ENCODE assay signal across 9 cellular contexts in the genomic region with DNA sequence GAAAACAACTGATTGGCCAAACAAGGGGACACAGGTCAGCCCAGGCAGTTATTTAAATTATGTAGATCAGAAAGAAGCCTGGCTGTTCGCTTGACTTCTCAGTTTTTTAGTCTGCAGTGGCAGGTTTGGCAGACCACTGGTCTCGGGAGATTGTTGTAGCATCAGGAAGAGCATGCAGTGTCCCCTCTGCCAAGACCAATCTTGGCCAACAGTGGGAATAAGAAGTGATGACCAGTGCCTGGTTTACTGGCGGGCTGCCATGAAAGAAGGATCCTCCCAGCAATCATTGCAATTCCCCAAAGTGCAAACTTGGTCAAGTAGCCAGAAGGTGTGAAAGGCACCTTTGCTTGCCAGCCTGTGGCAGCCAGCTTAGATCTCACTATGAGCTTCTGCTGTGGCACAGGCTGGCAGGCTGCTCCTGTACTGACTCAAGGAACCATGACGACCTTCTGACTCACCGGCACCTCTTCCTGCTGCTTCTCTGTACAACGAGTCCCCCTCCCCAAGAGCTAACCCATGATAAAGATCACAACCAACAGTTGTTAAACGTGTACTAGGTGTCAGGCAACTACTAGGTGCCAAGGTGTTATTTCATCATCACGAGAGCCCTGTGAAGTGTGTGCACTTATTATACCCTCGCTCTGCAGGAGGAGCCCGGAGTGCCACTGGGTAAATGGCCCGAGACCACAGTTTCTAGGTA.
A peak's percentile ranks its signal among the peaks of the same experiment; 100 is the strongest.
DNase-seq lines count a peak whose midpoint lies in the region; ATAC-seq and TF ChIP-seq lines count a peak whose summit lies in the region.
"Had no signal": no experiment of that assay in that cellular context is flagged by ENCODE, and none has a peak within 500 bp of the region (broad histone marks: within the 10 kb centered on the region; RNA-seq: fewer than 3 reads in every experiment).

No MANE protein-coding gene starts in this region.

- H3K27ac ChIP-seq in CD4-positive, alpha-beta T cell (ENCODE audit: low read depth, low read length), result no peak overlapping the region
- H3K27ac ChIP-seq in sigmoid colon, result no peak overlapping the region

- peak; percentile 89 for ATAC-seq in CD4-positive, alpha-beta T cell (ENCODE audit: poor library complexity)
- ATAC-seq in memory B cell (ENCODE audit: low read depth), result peak; percentile 15

- H3K4me1 Mint-ChIP-seq in CD4-positive, alpha-beta T cell (ENCODE audit: low read depth), result peaks cover 7% of the 10 kb centered on the region
- peaks cover 43% of the 10 kb centered on the region for H3K4me1 Mint-ChIP-seq in activated T-helper 1 cell treated with anti-CD3 and anti-CD28 coated beads, Interleukin-12 subunit alpha, Interleukin-12 subunit beta, Interleukin-2, Interleukin-4 antibody, amounts not matched to agents 30 ng/mL and 10 ng/mL and 1 ng/mL, durations not matched to agents 14 hours and 24 hours and 36 hours (ENCODE audit: low read depth)
- peaks cover 58% of the 10 kb centered on the region for H3K4me1 Mint-ChIP-seq in memory B cell

- POLR2A ChIA-PET in CD4-positive, alpha-beta T cell (lab: Charles Lee), result interaction anchor here (1.3 to 1.6 kb wide), 2 partner anchors 10 to 78 kb away, joined by 4 read pairs; no protein-coding TSS in a partner anchor

- H3K27me3 ChIP-seq in CD4-positive, alpha-beta T cell (ENCODE audit: control insufficient read depth, insufficient read depth, low read length), result no peaks in the 10 kb centered on the region
- peaks cover 0 to 10% (median 0%) of the 10 kb centered on the region in 3 donors for H3K27me3 ChIP-seq in sigmoid colon

- no peaks in the 10 kb centered on the region for H3K9me3 ChIP-seq in CD4-positive, alpha-beta T cell (ENCODE audit: control insufficient read depth, low read length)
- no peaks in the 10 kb centered on the region for H3K9me3 ChIP-seq in sigmoid colon

- peak overlapping the region; percentile 16 for H3K27ac Mint-ChIP-seq in CD4-positive, alpha-beta T cell
- peak overlapping the region; percentile 2 for H3K27ac Mint-ChIP-seq in activated T-helper 1 cell treated with anti-CD3 and anti-CD28 coated beads, Interleukin-12 subunit alpha, Interleukin-12 subunit beta, Interleukin-2, Interleukin-4 antibody, amounts not matched to agents 30 ng/mL and 10 ng/mL and 1 ng/mL, durations not matched to agents 14 hours and 24 hours and 36 hours
- peak overlapping the region; percentile 15 for H3K27ac Mint-ChIP-seq in memory B cell

- CTCF ChIA-PET in CD4-positive, alpha-beta T cell (lab: Charles Lee), result interaction anchor here (0.8 to 1.6 kb wide), 3 partner anchors 10 to 27 kb away, joined by 3 to 5 read pairs (median 4); no protein-coding TSS in a partner anchor

- TF ChIP-seq CTCF in CD4-positive, alpha-beta T cell (IDR thresholded peaks at IDR 0.05), result no peak
- no peak for TF ChIP-seq CTCF in sigmoid colon (IDR thresholded peaks at IDR 0.05)

- H3K27me3 Mint-ChIP-seq in CD4-positive, alpha-beta T cell, result no peaks in the 10 kb centered on the region
- peaks cover 6% of the 10 kb centered on the region for H3K27me3 Mint-ChIP-seq in activated T-helper 1 cell treated with anti-CD3 and anti-CD28 coated beads, Interleukin-12 subunit alpha, Interleukin-12 subunit beta, Interleukin-2, Interleukin-4 antibody, amounts not matched to agents 30 ng/mL and 10 ng/mL and 1 ng/mL, durations not matched to agents 14 hours and 24 hours and 36 hours (ENCODE audit: insufficient read depth)
- peaks cover 6% of the 10 kb centered on the region for H3K27me3 Mint-ChIP-seq in memory B cell

- intact Hi-C loops in CD4-positive, alpha-beta T cell (cut with DNase I, micrococcal nuclease), result loop anchor here in 1 of 2 experiments (1.0 kb wide), 1 partner anchor 10 kb away; no protein-coding TSS in a partner anchor
- intact Hi-C loops in activated T-helper 1 cell treated with anti-CD3 and anti-CD28 coated beads, Interleukin-12 subunit alpha, Interleukin-12 subunit beta, Interleukin-2, Interleukin-4 antibody, amounts not matched to agents 30 ng/mL and 10 ng/mL and 1 ng/mL, durations not matched to agents 14 hours and 24 hours and 36 hours (cut with micrococcal nuclease), result loop anchor here (5.0 kb wide), 1 partner anchor 37 kb away; no protein-coding TSS in a partner anchor
- intact Hi-C loops in sigmoid colon (cut with DNase I), result no loop called here

- no peaks in the 10 kb centered on the region for H3K36me3 Mint-ChIP-seq in CD4-positive, alpha-beta T cell (ENCODE audit: low read depth)
- peaks cover 13% of the 10 kb centered on the region for H3K36me3 Mint-ChIP-seq in activated T-helper 1 cell treated with anti-CD3 and anti-CD28 coated beads, Interleukin-12 subunit alpha, Interleukin-12 subunit beta, Interleukin-2, Interleukin-4 antibody, amounts not matched to agents 30 ng/mL and 10 ng/mL and 1 ng/mL, durations not matched to agents 14 hours and 24 hours and 36 hours (ENCODE audit: low read depth)
- peaks cover 2% of the 10 kb centered on the region for H3K36me3 Mint-ChIP-seq in memory B cell

- H3K9me3 Mint-ChIP-seq in CD4-positive, alpha-beta T cell, result no peaks in the 10 kb centered on the region
- peaks cover 19% of the 10 kb centered on the region for H3K9me3 Mint-ChIP-seq in activated T-helper 1 cell treated with anti-CD3 and anti-CD28 coated beads, Interleukin-12 subunit alpha, Interleukin-12 subunit beta, Interleukin-2, Interleukin-4 antibody, amounts not matched to agents 30 ng/mL and 10 ng/mL and 1 ng/mL, durations not matched to agents 14 hours and 24 hours and 36 hours
- H3K9me3 Mint-ChIP-seq in memory B cell, result peaks cover 3% of the 10 kb centered on the region

- H3K4me3 ChIP-seq in sigmoid colon, result no peak overlapping the region

- H3K4me1 ChIP-seq in sigmoid colon, result no peaks in the 10 kb centered on the region

- peak in 8 of 10 experiments; percentile 17 to 55 (median 44) for DNase-seq in CD4-positive, alpha-beta T cell
- DNase-seq in NCI-H69 (lab: John Stamatoyannopoulos, UW) (peak; percentile 27), memory B cell (ENCODE audit: low spot score in 2 of 2) (no peak), OCI-M2 (lab: John Stamatoyannopoulos, UW; ENCODE audit: unreplicated experiment) (no peak), MV-4-11 (lab: John Stamatoyannopoulos, UW) (no peak), cerebellar cortex (ENCODE audit: low spot score) (no peak), sigmoid colon (no peak)
- DNase-seq in activated T-helper 1 cell treated with anti-CD3 and anti-CD28 coated beads, Interleukin-12 subunit alpha, Interleukin-12 subunit beta, Interleukin-2, Interleukin-4 antibody, amounts not matched to agents 30 ng/mL and 10 ng/mL and 1 ng/mL, durations not matched to agents 14 hours and 24 hours and 36 hours (ENCODE audit: low spot score), result no peak
- DNase-seq: NCI-H1930 had no signal

- 71 to 76% methylated on average over 11 of the region's 11 CpGs for WGBS in sigmoid colon, 2 donors

- TF ChIP-seq EP300 in sigmoid colon (IDR thresholded peaks at IDR 0.05), result no peak

- no peak overlapping the region for H3K4me3 Mint-ChIP-seq in CD4-positive, alpha-beta T cell
- H3K4me3 Mint-ChIP-seq in activated T-helper 1 cell treated with anti-CD3 and anti-CD28 coated beads, Interleukin-12 subunit alpha, Interleukin-12 subunit beta, Interleukin-2, Interleukin-4 antibody, amounts not matched to agents 30 ng/mL and 10 ng/mL and 1 ng/mL, durations not matched to agents 14 hours and 24 hours and 36 hours, result no peak overlapping the region
- H3K4me3 Mint-ChIP-seq in memory B cell, result peak overlapping the region; percentile 30

- no peaks in the 10 kb centered on the region for H3K36me3 ChIP-seq in sigmoid colon

- TF ChIP-seq POLR2A in sigmoid colon (IDR thresholded peaks at IDR 0.05), result no peak

Comparison
In these comparisons a context has a peak if more than half of its experiments do, and no peak if none do; other contexts are left out.
1. DNase-seq: peak in CD4-positive, alpha-beta T cell (8 of 10) and NCI-H69 (single experiment); none in activated T-helper 1 cell treated with anti-CD3 and anti-CD28 coated beads, Interleukin-12 subunit alpha, Interleukin-12 subunit beta, Interleukin-2, Interleukin-4 antibody, amounts not matched to agents 30 ng/mL and 10 ng/mL and 1 ng/mL, durations not matched to agents 14 hours and 24 hours and 36 hours (single experiment), memory B cell (0 of 2), OCI-M2 (single experiment), MV-4-11 (single experiment), cerebellar cortex (single experiment) and sigmoid colon (single experiment).
2. Peak in every context shown above with its lines, with median percentiles within 50 percentile points of each other: H3K27ac Mint-ChIP-seq.